In genomic region chr13:70405266-70405665, GRCh38 we compare ENCODE assay signal across 9 cellular contexts.
"Had no signal": no experiment of that assay in that cellular context is flagged by ENCODE, and none has a peak within 500 bp of the region (broad histone marks: within the 10 kb centered on the region; RNA-seq: fewer than 3 reads in every experiment).

No MANE protein-coding gene starts in this region.

- DNase-seq: GM23248, GOT3, H7, HFFc6, KBM-7 had no signal

- H3K27ac ChIP-seq: GM23248 had no signal

- H3K4me3 Mint-ChIP-seq: HFFc6, IgD-negative memory B cell had no signal

- FAIRE-seq: HTR-8/SVneo had no signal

- H3K9me3 ChIP-seq: HAP-1 had no signal

- H3K27ac Mint-ChIP-seq: HFFc6, IgD-negative memory B cell had no signal

- H3K4me1 ChIP-seq: HAP-1 had no signal

- H3K4me3 ChIP-seq: GM23248, HAP-1 had no signal

- H3K27me3 Mint-ChIP-seq: IgD-negative memory B cell had no signal

- H3K36me3 ChIP-seq: HAP-1 had no signal

- H2AFZ ChIP-seq: GM23248 had no signal

- ATAC-seq: HCT116 had no signal

- H3K36me3 Mint-ChIP-seq: IgD-negative memory B cell had no signal

- H3K4me1 Mint-ChIP-seq: IgD-negative memory B cell had no signal

- H3K9ac ChIP-seq: GM23248 had no signal
